ENCODE assay signal across 19 cellular contexts in genomic region chr15:87826119-87826730, GRCh38.
A peak's percentile ranks its signal among the peaks of the same experiment; 100 is the strongest.
DNase-seq lines count a peak whose midpoint lies in the region.
"Had no signal": no experiment of that assay in that cellular context is flagged by ENCODE, and none has a peak within 500 bp of the region (broad histone marks: within the 10 kb centered on the region; RNA-seq: fewer than 3 reads in every experiment).

No MANE protein-coding gene starts in this region.

- CTCF ChIA-PET in activated naive CD4-positive, alpha-beta T cell treated with anti-CD3 and anti-CD28 coated beads, Interleukin-2, amount 10 ng/mL, durations not matched to agents 7 days and 5 days (lab: Charles Lee), result no interaction called here

- H3K9me3 Mint-ChIP-seq in activated naive CD4-positive, alpha-beta T cell treated with anti-CD3 and anti-CD28 coated beads, Interleukin-2, amount 10 ng/mL, durations not matched to agents 7 days and 5 days, result peaks cover 1% of the 10 kb centered on the region
- H3K9me3 Mint-ChIP-seq: CD4-positive, alpha-beta T cell had no signal

- H3K36me3 Mint-ChIP-seq in activated naive CD4-positive, alpha-beta T cell treated with anti-CD3 and anti-CD28 coated beads, Interleukin-2, amount 10 ng/mL, durations not matched to agents 7 days and 5 days, result no peaks in the 10 kb centered on the region

- H3K27me3 Mint-ChIP-seq in activated naive CD4-positive, alpha-beta T cell treated with anti-CD3 and anti-CD28 coated beads, Interleukin-2, amount 10 ng/mL, durations not matched to agents 7 days and 5 days, result no peaks in the 10 kb centered on the region

- H3K27ac Mint-ChIP-seq in activated naive CD4-positive, alpha-beta T cell treated with anti-CD3 and anti-CD28 coated beads, Interleukin-2, amount 10 ng/mL, durations not matched to agents 7 days and 5 days, result no peak overlapping the region
- H3K27ac Mint-ChIP-seq: CD4-positive, alpha-beta T cell had no signal

- DNase-seq in NCI-H1417 (lab: John Stamatoyannopoulos, UW) (peak in 2 of 3 experiments; percentile 48 to 69), NCI-H1417 treated with DMSO at 0.1 percent for 48 hours (lab: John Stamatoyannopoulos, UW) (no peak), ecto neural progenitor cell (ENCODE audit: low spot score) (peak; percentile 53), iPS-NIHi7 (ENCODE audit: extremely low spot score) (peak; percentile 83), NCI-H1092 (lab: John Stamatoyannopoulos, UW) (no peak), NCI-H345 treated with DMSO at 0.1 percent for 48 hours (lab: John Stamatoyannopoulos, UW; ENCODE audit: unreplicated experiment) (no peak)
- no peak for DNase-seq in activated T-cell treated with anti-CD3 and anti-CD28 coated beads, Interleukin-2, amount 50 U/mL, for 48 hours
- no peak for DNase-seq in activated naive CD4-positive, alpha-beta T cell treated with anti-CD3 and anti-CD28 coated beads, Interleukin-2, amount 10 ng/mL, durations not matched to agents 7 days and 5 days
- DNase-seq: ACHN; CD4-positive, alpha-beta T cell; COR-L47; DMS79; GM23248; NCI-H1105; NCI-H1694 treated with DMSO at 0.1 percent for 48 hours; NCI-H2081 treated with DMSO at 0.1 percent for 48 hours; NCI-H2171 treated with DMSO at 0.1 percent for 48 hours; NCI-H446 treated with DMSO at 0.1 percent for 48 hours; NCI-H69 had no signal

- H3K4me3 Mint-ChIP-seq in activated naive CD4-positive, alpha-beta T cell treated with anti-CD3 and anti-CD28 coated beads, Interleukin-2, amount 10 ng/mL, durations not matched to agents 7 days and 5 days, result no peak overlapping the region
- H3K4me3 Mint-ChIP-seq: CD4-positive, alpha-beta T cell had no signal

- H3K4me1 Mint-ChIP-seq in activated naive CD4-positive, alpha-beta T cell treated with anti-CD3 and anti-CD28 coated beads, Interleukin-2, amount 10 ng/mL, durations not matched to agents 7 days and 5 days, result no peaks in the 10 kb centered on the region

Comparison
In these comparisons a context has a peak if more than half of its experiments do, and no peak if none do; other contexts are left out.
1. DNase-seq: peak in NCI-H1417 (2 of 3), ecto neural progenitor cell (single experiment) and iPS-NIHi7 (single experiment); none in NCI-H1417 treated with DMSO at 0.1 percent for 48 hours (single experiment), NCI-H1092 (single experiment), activated T-cell treated with anti-CD3 and anti-CD28 coated beads, Interleukin-2, amount 50 U/mL, for 48 hours (0 of 2), activated naive CD4-positive, alpha-beta T cell treated with anti-CD3 and anti-CD28 coated beads, Interleukin-2, amount 10 ng/mL, durations not matched to agents 7 days and 5 days (single experiment) and NCI-H345 treated with DMSO at 0.1 percent for 48 hours (single experiment).